In the genomic region with DNA sequence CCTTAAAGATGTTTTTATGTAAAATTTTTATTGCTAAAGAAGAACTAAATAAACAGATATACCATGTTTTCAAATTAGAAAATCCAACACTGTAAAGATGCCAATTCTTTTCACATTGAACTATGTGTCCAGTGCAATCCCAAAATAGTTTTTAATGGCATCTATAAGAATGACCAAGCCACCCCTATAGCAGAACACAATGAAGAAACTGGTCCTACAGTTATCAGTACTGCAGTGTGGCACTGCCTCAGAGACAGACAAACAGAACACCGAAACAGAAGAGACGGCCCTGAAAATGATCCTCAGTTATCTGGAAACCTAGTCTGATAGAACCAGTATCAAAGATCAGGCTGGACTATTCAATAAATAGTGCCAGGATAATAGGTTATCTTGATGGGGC, we compare ENCODE assay signal across 16 cellular contexts. TPM values are rescaled to one million over a fixed set of nuclear protein-coding genes. Genes with fewer than 3 reads are reported as not detected.
"Had no signal": no experiment of that assay in that cellular context is flagged by ENCODE, and none has a peak within 500 bp of the region (broad histone marks: within the 10 kb centered on the region; RNA-seq: fewer than 3 reads in every experiment).

No MANE protein-coding gene starts in this region.

- H3K9me3 ChIP-seq: breast epithelium, lower lobe of right lung, pancreas, SK-N-SH, testis, upper lobe of left lung had no signal

- DNase-seq: activated CD4-positive, alpha-beta T cell treated with anti-CD3 and anti-CD28 coated beads, Interleukin-2, amount 50 U/mL, for 1 hour; activated naive CD8-positive, alpha-beta T cell treated with anti-CD3 and anti-CD28 coated beads for 36 hours; hypothalamus; lower lobe of right lung; midbrain; pancreas; retina; SK-N-SH; T-cell; T-helper 9 cell; testis; upper lobe of left lung had no signal

- H3K27ac ChIP-seq: breast epithelium, lower lobe of right lung, pancreas, testis, upper lobe of left lung had no signal

- H3K36me3 ChIP-seq: breast epithelium, lower lobe of right lung, pancreas, upper lobe of left lung had no signal

- ATAC-seq: activated CD4-positive, CD25-positive, alpha-beta regulatory T cell treated with anti-CD3 and anti-CD28 coated beads, Interleukin-2, amount 50 U/mL, for 24 hours; lower lobe of right lung; pancreas; T-cell had no signal

- H3K27me3 ChIP-seq: breast epithelium, pancreas, testis, upper lobe of left lung had no signal

- H3K4me1 ChIP-seq: breast epithelium, testis had no signal

- H3K4me3 ChIP-seq: breast epithelium, lower lobe of right lung, pancreas, skin epidermis, testis, upper lobe of left lung had no signal

RNA-seq across cellular contexts. Expression of gene KIF13A, which starts 41.9 kb away (rescaled TPM):
- total RNA-seq: activated naive CD8-positive, alpha-beta T cell treated with anti-CD3 and anti-CD28 coated beads for 36 hours; activated T-helper 1 cell treated with anti-CD3 and anti-CD28 coated beads, Interleukin-12 subunit alpha, Interleukin-12 subunit beta, Interleukin-2, Interleukin-4 antibody, amounts not matched to agents 30 ng/mL and 10 ng/mL and 1 ng/mL, durations not matched to agents 14 hours and 24 hours and 36 hours had no signal
